Comparison of ENCODE assay signal across 24 cellular contexts in the genomic region with DNA sequence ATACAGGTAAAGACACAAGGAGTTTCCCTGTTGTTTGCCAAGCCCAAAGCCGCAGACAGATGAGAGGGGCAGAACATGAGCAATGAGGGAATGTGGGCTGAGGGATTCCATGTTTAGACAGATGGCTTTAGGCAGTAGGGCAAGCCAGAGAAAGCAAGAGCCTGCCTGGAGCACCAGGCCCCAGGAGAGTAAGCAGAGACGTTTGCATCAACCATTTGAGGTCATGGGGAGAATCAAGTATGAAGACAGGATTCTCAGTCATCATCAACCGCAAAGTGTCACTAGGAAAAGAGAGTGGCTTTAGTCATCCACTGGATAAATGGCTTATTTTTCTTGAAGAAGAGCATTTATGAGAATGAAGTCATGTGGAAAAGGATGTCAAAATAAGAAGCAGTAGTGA.
"Had no signal": no experiment of that assay in that cellular context is flagged by ENCODE, and none has a peak within 500 bp of the region (broad histone marks: within the 10 kb centered on the region; RNA-seq: fewer than 3 reads in every experiment).

No MANE protein-coding gene starts in this region.

- H3K27me3 ChIP-seq: ascending aorta, cardiac muscle cell, left lung, neutrophil, suprapubic skin, upper lobe of left lung had no signal

- H3K36me3 ChIP-seq: ascending aorta, cardiac muscle cell, left lung, neutrophil, suprapubic skin, upper lobe of left lung had no signal

- H3K4me1 ChIP-seq: ascending aorta, left lung, suprapubic skin, upper lobe of left lung had no signal

- DNase-seq: activated B cell treated with CpG ODN at 0.5 μM for 24 hours; activated CD4-positive, alpha-beta T cell treated with anti-CD3 and anti-CD28 coated beads for 48 hours; activated CD8-positive, alpha-beta memory T cell treated with anti-CD3 and anti-CD28 coated beads, Interleukin-2, amount 50 U/mL, for 4 hours; activated CD8-positive, alpha-beta T cell treated with anti-CD3 and anti-CD28 coated beads, Interleukin-2, amount 10 ng/mL, durations not matched to agents 7 days and 5 days; activated gamma-delta T cell treated with Interleukin-2 at 50 U/mL for 16 hours; activated naive CD8-positive, alpha-beta T cell treated with anti-CD3 and anti-CD28 coated beads, Interleukin-2, amount 10 ng/mL, durations not matched to agents 7 days and 5 days; dorsolateral prefrontal cortex; foreskin fibroblast; hypothalamus; kidney; left lung; naive thymus-derived CD4-positive, alpha-beta T cell; stimulated activated CD4-positive, alpha-beta T cell treated with anti-CD3 and anti-CD28 coated beads, Interleukin-4, amount 100 ng/mL, for 4 hours; stimulated activated CD8-positive, alpha-beta memory T cell treated with anti-CD3 and anti-CD28 coated beads, Interleukin-4, amount 100 ng/mL, for 48 hours; stimulated activated naive CD8-positive, alpha-beta T cell treated with anti-CD3 and anti-CD28 coated beads, Interleukin-15, Interleukin-2, amounts not matched to agents 100 U/mL and 50 U/mL, for 24 hours; T-helper 2 cell; upper lobe of left lung had no signal

- H3K27ac ChIP-seq: ascending aorta, cardiac muscle cell, dorsolateral prefrontal cortex, left lung, neutrophil, suprapubic skin, upper lobe of left lung had no signal

- FAIRE-seq: endometrium, kidney, TTC549 had no signal

- H3K4me3 ChIP-seq: ascending aorta, cardiac muscle cell, dorsolateral prefrontal cortex, left lung, skin epidermis, suprapubic skin, upper lobe of left lung had no signal

- H3K9me3 ChIP-seq: ascending aorta, left lung, neutrophil, suprapubic skin, upper lobe of left lung had no signal
